12 cellular contexts compared by ENCODE assay signal in the genomic region with DNA sequence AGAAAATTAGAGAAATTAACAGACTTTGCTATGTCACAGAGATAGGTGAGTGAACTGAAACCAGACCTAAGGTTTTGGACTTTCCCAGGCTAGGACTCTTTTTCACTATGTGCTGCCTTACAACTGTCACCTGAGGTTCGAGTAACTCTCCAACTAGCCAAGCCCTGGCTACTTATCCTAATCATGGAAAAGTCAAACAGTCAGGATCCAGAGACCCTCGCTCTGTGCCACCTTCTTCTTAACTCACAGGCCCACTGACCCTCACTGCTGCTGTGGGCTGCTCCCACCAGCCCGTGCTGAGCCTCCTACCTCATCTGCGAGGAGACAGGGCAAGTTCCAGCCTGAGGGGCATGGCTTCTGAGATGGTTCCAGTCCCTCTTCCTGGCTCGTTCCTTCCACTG.
DNase-seq lines count a peak whose midpoint lies in the region; ATAC-seq and TF ChIP-seq lines count a peak whose summit lies in the region.
"Had no signal": no experiment of that assay in that cellular context is flagged by ENCODE, and none has a peak within 500 bp of the region (broad histone marks: within the 10 kb centered on the region; RNA-seq: fewer than 3 reads in every experiment).

No MANE protein-coding gene starts in this region.

- H3K4me3 Mint-ChIP-seq in CD8-positive, alpha-beta memory T cell = peak overlapping the region; percentile 25 to 81 (median 61)
- no peak overlapping the region for H3K4me3 Mint-ChIP-seq in GM23338
- no peak overlapping the region for H3K4me3 Mint-ChIP-seq in activated CD8-positive, alpha-beta T cell treated with anti-CD3 and anti-CD28 coated beads, Interleukin-2, amount 10 ng/mL, durations not matched to agents 7 days and 5 days
- H3K4me3 Mint-ChIP-seq in naive thymus-derived CD4-positive, alpha-beta T cell = peak overlapping the region in 9 of 10 donors; percentile 30 to 64 (median 43)

- H3F3A ChIP-seq in GM23338 (replicated peaks; ENCODE audit: low read depth) = no peaks in the 10 kb centered on the region

- CTCF ChIA-PET in CD8-positive, alpha-beta memory T cell (lab: Charles Lee) = interaction anchor here (1.1 to 10.1 kb wide), 4 partner anchors 8 to 83 kb away, joined by 3 to 56 read pairs (median 4); no protein-coding TSS in a partner anchor
- CTCF ChIA-PET in activated CD8-positive, alpha-beta T cell treated with anti-CD3 and anti-CD28 coated beads, Interleukin-2, amount 10 ng/mL, durations not matched to agents 7 days and 5 days (lab: Charles Lee) = interaction anchor here (1.3 to 8.5 kb wide), 9 partner anchors 9 to 96 kb away, joined by 4 to 68 read pairs (median 27); no protein-coding TSS in a partner anchor
- CTCF ChIA-PET in naive thymus-derived CD4-positive, alpha-beta T cell (lab: Charles Lee) = interaction anchor here (1.5 to 2.1 kb wide), 3 partner anchors 11 to 49 kb away, joined by 6 to 11 read pairs (median 6); no protein-coding TSS in a partner anchor

- TF ChIP-seq CTCF in GM23338 (conservative IDR thresholded peaks at IDR 0.05; ENCODE audit: low read depth in 2 of 2) = no peak
- no peak for TF ChIP-seq CTCF in testis (IDR thresholded peaks at IDR 0.05)

- no peaks in the 10 kb centered on the region for H3K9me3 Mint-ChIP-seq in CD8-positive, alpha-beta memory T cell
- H3K9me3 Mint-ChIP-seq in GM23338 = no peaks in the 10 kb centered on the region
- no peaks in the 10 kb centered on the region for H3K9me3 Mint-ChIP-seq in activated CD8-positive, alpha-beta T cell treated with anti-CD3 and anti-CD28 coated beads, Interleukin-2, amount 10 ng/mL, durations not matched to agents 7 days and 5 days (ENCODE audit: insufficient read depth)
- H3K9me3 Mint-ChIP-seq in naive thymus-derived CD4-positive, alpha-beta T cell = no peaks in the 10 kb centered on the region

- H3K27ac Mint-ChIP-seq in CD8-positive, alpha-beta memory T cell = peak overlapping the region; percentile 91 to 98 (median 94)
- H3K27ac Mint-ChIP-seq in GM23338 = no peak overlapping the region
- H3K27ac Mint-ChIP-seq in activated CD8-positive, alpha-beta T cell treated with anti-CD3 and anti-CD28 coated beads, Interleukin-2, amount 10 ng/mL, durations not matched to agents 7 days and 5 days = peak overlapping the region; percentile 72
- peak overlapping the region in 8 of 9 donors; percentile 73 to 95 (median 89) for H3K27ac Mint-ChIP-seq in naive thymus-derived CD4-positive, alpha-beta T cell

- H3K9me3 ChIP-seq in CD8-positive, alpha-beta memory T cell (ENCODE audit: low read length) = no peaks in the 10 kb centered on the region
- no peaks in the 10 kb centered on the region for H3K9me3 ChIP-seq in naive thymus-derived CD4-positive, alpha-beta T cell (ENCODE audit: control insufficient read depth in 2 of 3, low read length in 3 of 3)
- no peaks in the 10 kb centered on the region for H3K9me3 ChIP-seq in testis

- H3K9me2 ChIP-seq in GM23338 (ENCODE audit: insufficient read depth) = no peaks in the 10 kb centered on the region

- DNase-seq in CD8-positive, alpha-beta memory T cell = no peak
- DNase-seq in GM23338 (ENCODE audit: low spot score) (no peak), testis (no peak), NCI-H82 treated with DMSO at 0.1 percent for 48 hours (lab: John Stamatoyannopoulos, UW; ENCODE audit: unreplicated experiment) (no peak), cerebellum (ENCODE audit: low spot score) (no peak)
- no peak for DNase-seq in activated CD8-positive, alpha-beta T cell treated with anti-CD3 and anti-CD28 coated beads, Interleukin-2, amount 10 ng/mL, durations not matched to agents 7 days and 5 days
- no peak for DNase-seq in naive thymus-derived CD4-positive, alpha-beta T cell
- DNase-seq: amygdala, NCI-H2029, SW 1271 had no signal

- no peaks in the 10 kb centered on the region for H3K27me3 ChIP-seq in CD8-positive, alpha-beta memory T cell (ENCODE audit: insufficient read depth, low read length, poor library complexity, severe bottlenecking)
- H3K27me3 ChIP-seq in GM23338 (ENCODE audit: insufficient read depth) = no peaks in the 10 kb centered on the region
- no peaks in the 10 kb centered on the region for H3K27me3 ChIP-seq in naive thymus-derived CD4-positive, alpha-beta T cell (ENCODE audit: control insufficient read depth in 2 of 2, insufficient read depth in 2 of 2, low read length in 2 of 2)
- no peaks in the 10 kb centered on the region for H3K27me3 ChIP-seq in testis

- POLR2A ChIA-PET in CD8-positive, alpha-beta memory T cell (lab: Charles Lee) = interaction anchor here (0.7 to 1.8 kb wide), 4 partner anchors 11 to 33 kb away, joined by 3 to 11 read pairs (median 6); no protein-coding TSS in a partner anchor
- POLR2A ChIA-PET in activated CD8-positive, alpha-beta T cell treated with anti-CD3 and anti-CD28 coated beads, Interleukin-2, amount 10 ng/mL, durations not matched to agents 7 days and 5 days (lab: Charles Lee) = interaction anchor here (1.4 to 7.1 kb wide), 3 partner anchors 12 to 32 kb away, joined by 4 to 95 read pairs (median 11); no protein-coding TSS in a partner anchor
- POLR2A ChIA-PET in naive thymus-derived CD4-positive, alpha-beta T cell (lab: Charles Lee) = interaction anchor here (1.4 to 2.3 kb wide), 3 partner anchors 11 to 14 kb away, joined by 4 to 9 read pairs (median 8); no protein-coding TSS in a partner anchor

- peaks cover 85% of the 10 kb centered on the region for H3K4me1 ChIP-seq in CD8-positive, alpha-beta memory T cell (ENCODE audit: insufficient read depth, low read length)
- H3K4me1 ChIP-seq in GM23338 (ENCODE audit: insufficient read depth) (peaks cover 27% of the 10 kb centered on the region), testis (peaks cover 27% of the 10 kb centered on the region)
- peaks cover 58 to 70% of the 10 kb centered on the region in 2 donors for H3K4me1 ChIP-seq in naive thymus-derived CD4-positive, alpha-beta T cell (ENCODE audit: control insufficient read depth in 2 of 2, insufficient read depth in 2 of 2, low read length in 2 of 2)

- no peak overlapping the region for H3K4me2 ChIP-seq in GM23338

- intact Hi-C loops in naive thymus-derived CD4-positive, alpha-beta T cell (cut with micrococcal nuclease) = no loop called here
- intact Hi-C loops in testis (cut with DNase I; ENCODE audit: low total_unique reads) = no loop called here

- no peaks in the 10 kb centered on the region for H4K20me1 ChIP-seq in GM23338 (replicated peaks; ENCODE audit: insufficient read depth)

- H3K27ac ChIP-seq in CD8-positive, alpha-beta memory T cell (ENCODE audit: low read depth, low read length) = no peak overlapping the region
- H3K27ac ChIP-seq in GM23338 (ENCODE audit: low read depth) = peak overlapping the region; percentile 3; the same call in 1 of the 2 replicates
- H3K27ac ChIP-seq in naive thymus-derived CD4-positive, alpha-beta T cell (ENCODE audit: low read depth, low read length) = peak overlapping the region; percentile 78
- peak overlapping the region in 1 of 2 donors; percentile 38 for H3K27ac ChIP-seq in testis
- H3K27ac ChIP-seq: HL-60 had no signal

- peaks cover 5 to 68% (median 14%) of the 10 kb centered on the region in 3 donors for H3K36me3 Mint-ChIP-seq in CD8-positive, alpha-beta memory T cell
- peaks cover 4% of the 10 kb centered on the region; the same call in 1 of the 3 replicates for H3K36me3 Mint-ChIP-seq in GM23338 (ENCODE audit: low read depth)
- peaks cover 72% of the 10 kb centered on the region for H3K36me3 Mint-ChIP-seq in activated CD8-positive, alpha-beta T cell treated with anti-CD3 and anti-CD28 coated beads, Interleukin-2, amount 10 ng/mL, durations not matched to agents 7 days and 5 days (ENCODE audit: low read depth)
- peaks cover 0 to 31% (median 18%) of the 10 kb centered on the region in 5 donors for H3K36me3 Mint-ChIP-seq in naive thymus-derived CD4-positive, alpha-beta T cell

- H3K27me3 Mint-ChIP-seq in CD8-positive, alpha-beta memory T cell = peaks cover 0 to 3% of the 10 kb centered on the region in 2 donors
- H3K27me3 Mint-ChIP-seq in GM23338 (ENCODE audit: insufficient read depth, low read depth, poor library complexity) = peaks cover 5% of the 10 kb centered on the region
- no peaks in the 10 kb centered on the region for H3K27me3 Mint-ChIP-seq in activated CD8-positive, alpha-beta T cell treated with anti-CD3 and anti-CD28 coated beads, Interleukin-2, amount 10 ng/mL, durations not matched to agents 7 days and 5 days (ENCODE audit: low read depth)
- H3K27me3 Mint-ChIP-seq in naive thymus-derived CD4-positive, alpha-beta T cell = no peaks in the 10 kb centered on the region

- peaks cover 80 to 84% (median 81%) of the 10 kb centered on the region in 3 donors for H3K4me1 Mint-ChIP-seq in CD8-positive, alpha-beta memory T cell
- peaks cover 38% of the 10 kb centered on the region for H3K4me1 Mint-ChIP-seq in GM23338
- H3K4me1 Mint-ChIP-seq in activated CD8-positive, alpha-beta T cell treated with anti-CD3 and anti-CD28 coated beads, Interleukin-2, amount 10 ng/mL, durations not matched to agents 7 days and 5 days (ENCODE audit: low read depth) = peaks cover 79% of the 10 kb centered on the region
- peaks cover 55 to 82% (median 79%) of the 10 kb centered on the region in 7 donors for H3K4me1 Mint-ChIP-seq in naive thymus-derived CD4-positive, alpha-beta T cell

- peaks cover 3% of the 10 kb centered on the region for H3K36me3 ChIP-seq in CD8-positive, alpha-beta memory T cell (ENCODE audit: insufficient read depth, low read length)
- H3K36me3 ChIP-seq in GM23338 (ENCODE audit: insufficient read depth) = no peaks in the 10 kb centered on the region
- peaks cover 0 to 9% (median 0%) of the 10 kb centered on the region in 3 experiments for H3K36me3 ChIP-seq in naive thymus-derived CD4-positive, alpha-beta T cell (ENCODE audit: control insufficient read depth in 2 of 3, insufficient read depth in 3 of 3, low read length in 3 of 3)
- no peaks in the 10 kb centered on the region for H3K36me3 ChIP-seq in testis (ENCODE audit: low read depth, missing control alignments)

- ATAC-seq in GM23338 = no peak
- no peak for ATAC-seq in activated CD8-positive, alpha-beta T cell treated with anti-CD3 and anti-CD28 coated beads, Interleukin-2, amount 10 ng/mL, durations not matched to agents 7 days and 5 days
- peak; percentile 37 for ATAC-seq in naive thymus-derived CD4-positive, alpha-beta T cell
- ATAC-seq in HG03280 (IDR thresholded peaks at IDR 0.05; ENCODE audit: unreplicated experiment) = no peak

- no peak overlapping the region for H3K4me3 ChIP-seq in CD8-positive, alpha-beta memory T cell (ENCODE audit: low read length)
- H3K4me3 ChIP-seq in GM23338 = no peak overlapping the region
- H3K4me3 ChIP-seq in naive thymus-derived CD4-positive, alpha-beta T cell (ENCODE audit: low read length) = peak overlapping the region; percentile 4
- H3K4me3 ChIP-seq in testis = no peak overlapping the region

- no peak for TF ChIP-seq POLR2A in testis (IDR thresholded peaks at IDR 0.05)

- WGBS in testis, 2 donors = 77 to 82% methylated on average over 5 of the region's 5 CpGs

- no peaks in the 10 kb centered on the region; the same call in 1 of the 2 replicates for H3K79me2 ChIP-seq in GM23338 (replicated peaks; ENCODE audit: insufficient read depth)

- no peak overlapping the region for H2AFZ ChIP-seq in GM23338

TF ChIP-seq in GM23338, 12 proteins besides CTCF, POLR2A, EP300 and RAD21 (continues in another document):
- no peak for TF ChIP-seq ZNF331 (CRISPR knock-in tag; IDR thresholded peaks at IDR 0.05; ENCODE audit: low read depth)
- TF ChIP-seq EZH2phosphoT487 (IDR thresholded peaks at IDR 0.05; ENCODE audit: unreplicated experiment) = no peak
- no peak for TF ChIP-seq EZH2 (IDR thresholded peaks at IDR 0.05; ENCODE audit: low read depth, unreplicated experiment)
- TF ChIP-seq STAT1 (IDR thresholded peaks at IDR 0.05; ENCODE audit: unreplicated experiment) = no peak

Comparison
In these comparisons a context has a peak if more than half of its experiments do, and no peak if none do; other contexts are left out.
1. H3K4me3 Mint-ChIP-seq: peak in CD8-positive, alpha-beta memory T cell (7 of 7) and naive thymus-derived CD4-positive, alpha-beta T cell (9 of 10); none in GM23338 (single experiment) and activated CD8-positive, alpha-beta T cell treated with anti-CD3 and anti-CD28 coated beads, Interleukin-2, amount 10 ng/mL, durations not matched to agents 7 days and 5 days (single experiment).